1 cellular context compared by ENCODE assay signal in the genomic region with DNA sequence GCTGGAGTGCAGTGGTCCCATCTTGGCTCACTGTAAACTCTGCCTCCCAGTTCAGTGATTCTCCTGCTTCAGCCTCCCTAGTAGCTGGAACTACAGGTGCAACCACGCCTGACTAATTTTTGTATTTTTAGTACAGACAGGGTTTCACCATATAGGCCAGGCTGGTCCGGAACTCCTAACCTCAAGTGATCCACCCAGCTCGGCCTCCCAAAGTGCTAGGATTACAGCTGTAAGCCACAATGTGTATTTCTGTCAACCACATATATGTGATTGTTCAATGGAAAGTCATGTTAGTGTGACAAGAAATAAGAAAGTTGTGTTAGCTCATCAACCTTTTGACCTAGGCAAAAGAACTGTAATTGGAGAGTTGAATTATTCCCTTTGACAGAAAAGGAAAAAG.
TF ChIP-seq lines count a peak whose summit lies in the region.

No MANE protein-coding gene starts in this region.

TF ChIP-seq in GM23338, 12 proteins besides CTCF, POLR2A, EP300 and RAD21 (continued from another document):
- TF ChIP-seq, protein P1, sequence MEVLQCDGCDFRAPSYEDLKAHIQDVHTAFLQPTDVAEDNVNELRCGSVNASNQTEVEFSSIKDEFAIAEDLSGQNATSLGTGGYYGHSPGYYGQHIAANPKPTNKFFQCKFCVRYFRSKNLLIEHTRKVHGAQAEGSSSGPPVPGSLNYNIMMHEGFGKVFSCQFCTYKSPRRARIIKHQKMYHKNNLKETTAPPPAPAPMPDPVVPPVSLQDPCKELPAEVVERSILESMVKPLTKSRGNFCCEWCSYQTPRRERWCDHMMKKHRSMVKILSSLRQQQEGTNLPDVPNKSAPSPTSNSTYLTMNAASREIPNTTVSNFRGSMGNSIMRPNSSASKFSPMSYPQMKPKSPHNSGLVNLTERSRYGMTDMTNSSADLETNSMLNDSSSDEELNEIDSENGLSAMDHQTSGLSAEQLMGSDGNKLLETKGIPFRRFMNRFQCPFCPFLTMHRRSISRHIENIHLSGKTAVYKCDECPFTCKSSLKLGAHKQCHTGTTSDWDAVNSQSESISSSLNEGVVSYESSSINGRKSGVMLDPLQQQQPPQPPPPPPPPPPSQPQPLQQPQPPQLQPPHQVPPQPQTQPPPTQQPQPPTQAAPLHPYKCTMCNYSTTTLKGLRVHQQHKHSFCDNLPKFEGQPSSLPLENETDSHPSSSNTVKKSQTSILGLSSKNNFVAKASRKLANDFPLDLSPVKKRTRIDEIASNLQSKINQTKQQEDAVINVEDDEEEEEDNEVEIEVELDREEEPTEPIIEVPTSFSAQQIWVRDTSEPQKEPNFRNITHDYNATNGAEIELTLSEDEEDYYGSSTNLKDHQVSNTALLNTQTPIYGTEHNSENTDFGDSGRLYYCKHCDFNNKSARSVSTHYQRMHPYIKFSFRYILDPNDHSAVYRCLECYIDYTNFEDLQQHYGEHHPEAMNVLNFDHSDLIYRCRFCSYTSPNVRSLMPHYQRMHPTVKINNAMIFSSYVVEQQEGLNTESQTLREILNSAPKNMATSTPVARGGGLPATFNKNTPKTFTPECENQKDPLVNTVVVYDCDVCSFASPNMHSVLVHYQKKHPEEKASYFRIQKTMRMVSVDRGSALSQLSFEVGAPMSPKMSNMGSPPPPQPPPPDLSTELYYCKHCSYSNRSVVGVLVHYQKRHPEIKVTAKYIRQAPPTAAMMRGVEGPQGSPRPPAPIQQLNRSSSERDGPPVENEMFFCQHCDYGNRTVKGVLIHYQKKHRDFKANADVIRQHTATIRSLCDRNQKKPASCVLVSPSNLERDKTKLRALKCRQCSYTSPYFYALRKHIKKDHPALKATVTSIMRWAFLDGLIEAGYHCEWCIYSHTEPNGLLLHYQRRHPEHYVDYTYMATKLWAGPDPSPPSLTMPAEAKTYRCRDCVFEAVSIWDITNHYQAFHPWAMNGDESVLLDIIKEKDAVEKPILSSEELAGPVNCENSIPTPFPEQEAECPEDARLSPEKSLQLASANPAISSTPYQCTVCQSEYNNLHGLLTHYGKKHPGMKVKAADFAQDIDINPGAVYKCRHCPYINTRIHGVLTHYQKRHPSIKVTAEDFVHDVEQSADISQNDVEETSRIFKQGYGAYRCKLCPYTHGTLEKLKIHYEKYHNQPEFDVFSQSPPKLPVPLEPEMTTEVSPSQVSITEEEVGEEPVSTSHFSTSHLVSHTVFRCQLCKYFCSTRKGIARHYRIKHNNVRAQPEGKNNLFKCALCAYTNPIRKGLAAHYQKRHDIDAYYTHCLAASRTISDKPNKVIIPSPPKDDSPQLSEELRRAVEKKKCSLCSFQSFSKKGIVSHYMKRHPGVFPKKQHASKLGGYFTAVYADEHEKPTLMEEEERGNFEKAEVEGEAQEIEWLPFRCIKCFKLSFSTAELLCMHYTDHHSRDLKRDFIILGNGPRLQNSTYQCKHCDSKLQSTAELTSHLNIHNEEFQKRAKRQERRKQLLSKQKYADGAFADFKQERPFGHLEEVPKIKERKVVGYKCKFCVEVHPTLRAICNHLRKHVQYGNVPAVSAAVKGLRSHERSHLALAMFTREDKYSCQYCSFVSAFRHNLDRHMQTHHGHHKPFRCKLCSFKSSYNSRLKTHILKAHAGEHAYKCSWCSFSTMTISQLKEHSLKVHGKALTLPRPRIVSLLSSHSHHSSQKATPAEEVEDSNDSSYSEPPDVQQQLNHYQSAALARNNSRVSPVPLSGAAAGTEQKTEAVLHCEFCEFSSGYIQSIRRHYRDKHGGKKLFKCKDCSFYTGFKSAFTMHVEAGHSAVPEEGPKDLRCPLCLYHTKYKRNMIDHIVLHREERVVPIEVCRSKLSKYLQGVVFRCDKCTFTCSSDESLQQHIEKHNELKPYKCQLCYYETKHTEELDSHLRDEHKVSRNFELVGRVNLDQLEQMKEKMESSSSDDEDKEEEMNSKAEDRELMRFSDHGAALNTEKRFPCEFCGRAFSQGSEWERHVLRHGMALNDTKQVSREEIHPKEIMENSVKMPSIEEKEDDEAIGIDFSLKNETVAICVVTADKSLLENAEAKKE (CRISPR knock-in tag; IDR thresholded peaks at IDR 0.05) = no peak
